ENCODE assay signal across 13 cellular contexts in genomic region chr3:115927210-115927609, GRCh38.
DNase-seq lines count a peak whose midpoint lies in the region; ATAC-seq and TF ChIP-seq lines count a peak whose summit lies in the region.
"Had no signal": no experiment of that assay in that cellular context is flagged by ENCODE, and none has a peak within 500 bp of the region (broad histone marks: within the 10 kb centered on the region; RNA-seq: fewer than 3 reads in every experiment).

No MANE protein-coding gene starts in this region.

- H3K79me2 ChIP-seq in OCI-LY3 (ENCODE audit: low read length) = no peaks in the 10 kb centered on the region

- DNase-seq in NCI-H1694 (lab: John Stamatoyannopoulos, UW) (peak; percentile 50), kidney glomerular epithelial cell (lab: John Stamatoyannopoulos, UW) (peak; percentile 42), renal cortical epithelial cell (ENCODE audit: low read depth) (peak; percentile 16), NCI-H748 treated with DMSO at 0.1 percent for 48 hours (lab: John Stamatoyannopoulos, UW) (no peak), D341Med (ENCODE audit: low spot score) (no peak), upper lobe of right lung (no peak), foreskin melanocyte (no peak)
- DNase-seq: CD8-positive, alpha-beta T cell; MG63; NCI-H2029 treated with DMSO at 0.1 percent for 48 hours; T-cell had no signal

- no peaks in the 10 kb centered on the region for H4K20me1 ChIP-seq in OCI-LY3 (ENCODE audit: insufficient read depth, low read length)

- H3K4me3 ChIP-seq in OCI-LY3 (ENCODE audit: low read length) (no peak overlapping the region), upper lobe of right lung (no peak overlapping the region)
- H3K4me3 ChIP-seq: MG63 had no signal

- H3K4me2 ChIP-seq in OCI-LY3 (ENCODE audit: low read length) = peak overlapping the region; percentile 76

- no peaks in the 10 kb centered on the region for H3K36me3 ChIP-seq in OCI-LY3 (replicated peaks; ENCODE audit: low read depth, low read length)
- H3K36me3 ChIP-seq in upper lobe of right lung = no peaks in the 10 kb centered on the region
- H3K36me3 ChIP-seq: MG63 had no signal

- no peak for TF ChIP-seq CTCF in OCI-LY3 (IDR thresholded peaks at IDR 0.05; ENCODE audit: low read depth, low read length)
- TF ChIP-seq CTCF in upper lobe of right lung (IDR thresholded peaks at IDR 0.05) = no peak

- no peak for ATAC-seq in upper lobe of right lung
- ATAC-seq: CD8-positive, alpha-beta T cell; T-cell had no signal

- H3K27me3 ChIP-seq in OCI-LY3 (ENCODE audit: low read depth, low read length) (no peaks in the 10 kb centered on the region), upper lobe of right lung (no peaks in the 10 kb centered on the region)
- H3K27me3 ChIP-seq: MG63 had no signal

- intact Hi-C loops in upper lobe of right lung (cut with DNase I) = no loop called here

- H3K9me3 ChIP-seq in OCI-LY3 (ENCODE audit: insufficient read depth, low read length) (no peaks in the 10 kb centered on the region), upper lobe of right lung (no peaks in the 10 kb centered on the region)
- H3K9me3 ChIP-seq: MG63 had no signal

- H3K4me1 ChIP-seq in OCI-LY3 (ENCODE audit: low read length) (peaks cover 55% of the 10 kb centered on the region), upper lobe of right lung (no peaks in the 10 kb centered on the region)

- H3K27ac ChIP-seq in OCI-LY3 (ENCODE audit: low read length) = no peak overlapping the region
- H3K27ac ChIP-seq in upper lobe of right lung = no peak overlapping the region
- H3K27ac ChIP-seq: RWPE1 had no signal

- H3K9ac ChIP-seq in OCI-LY3 (ENCODE audit: low read length) = no peak overlapping the region

- no peak overlapping the region for H2AFZ ChIP-seq in OCI-LY3 (ENCODE audit: low read depth, low read length)

Comparison
In these comparisons a context has a peak if more than half of its experiments do, and no peak if none do; other contexts are left out.
1. DNase-seq: peak in NCI-H1694 (single experiment), kidney glomerular epithelial cell (single experiment) and renal cortical epithelial cell (single experiment); none in NCI-H748 treated with DMSO at 0.1 percent for 48 hours (single experiment), D341Med (single experiment), upper lobe of right lung (single experiment) and foreskin melanocyte (single experiment).